1 cellular context compared by ENCODE assay signal in genomic region chr19:5977785-5978605, GRCh38.
TF ChIP-seq lines count a peak whose summit lies in the region.

RANBP3 (minus strand) TSS chr19:5978140; CDS start chr19:5978082, 58 bp downstream.

TF ChIP-seq in K562, 482 proteins besides CTCF, POLR2A, EP300 and RAD21 (continued from another document and continues in another):
- TF ChIP-seq E2F4 (CRISPR knock-in tag; IDR thresholded peaks at IDR 0.05; ENCODE audit: low read depth) (peak; percentile 95), KDM2B (CRISPR knock-in tag; IDR thresholded peaks at IDR 0.05) (no peak), NELFE (IDR thresholded peaks at IDR 0.05; ENCODE audit: insufficient read depth, insufficient read length) (no peak), FIP1L1 (IDR thresholded peaks at IDR 0.05; ENCODE audit: low read depth, low read length, poor library complexity, severe bottlenecking) (peak; percentile 89), EWSR1 (IDR thresholded peaks at IDR 0.05; ENCODE audit: borderline replicate concordance, low read depth, partially characterized antibody) (no peak), MYBL2 (IDR thresholded peaks at IDR 0.05; ENCODE audit: low read depth) (no peak), MYBL2 (CRISPR knock-in tag; IDR thresholded peaks at IDR 0.05; ENCODE audit: borderline replicate concordance) (no peak), HCFC1 (IDR thresholded peaks at IDR 0.05; ENCODE audit: low read depth, low read length) (0 out of 2 replicates have a peak, but pooled peaks have one; percentile 31), GTF2B (IDR thresholded peaks at IDR 0.05; ENCODE audit: extremely low read depth, insufficient read length) (no peak), STAT6 (CRISPR knock-in tag; IDR thresholded peaks at IDR 0.05) (0 out of 2 replicates have a peak, but pooled peaks have one; percentile 80), ZNF12 (CRISPR knock-in tag; IDR thresholded peaks at IDR 0.05) (peak; percentile 71), CREB3 (tag; conservative IDR thresholded peaks at IDR 0.05; ENCODE audit: low read depth) (no peak), NUFIP1 (IDR thresholded peaks at IDR 0.05; ENCODE audit: partially characterized antibody) (no peak), ASH1L (IDR thresholded peaks at IDR 0.05; ENCODE audit: borderline replicate concordance, low read depth, partially characterized antibody) (no peak), RNF2 (IDR thresholded peaks at IDR 0.05) (peak; percentile 77; the same call in 1 of the 2 replicates), TAF9B (IDR thresholded peaks at IDR 0.05; ENCODE audit: partially characterized antibody) (peak; percentile 99), ZNF431 (CRISPR knock-in tag; IDR thresholded peaks at IDR 0.05) (peak; percentile 91), MCM2 (IDR thresholded peaks at IDR 0.05; ENCODE audit: low read depth) (no peak), RREB1 (CRISPR knock-in tag; IDR thresholded peaks at IDR 0.05) (peak; percentile 56; the same call in 1 of the 2 replicates), NFRKB (IDR thresholded peaks at IDR 0.05; ENCODE audit: low read depth) (0 out of 2 replicates have a peak, but pooled peaks have one; percentile 44), ARID3A (IDR thresholded peaks at IDR 0.05; ENCODE audit: borderline replicate concordance, low read depth, low read length) (no peak), TEAD4 (IDR thresholded peaks at IDR 0.05; ENCODE audit: low read length) (peak; percentile 52; the same call in 1 of the 2 replicates), TEAD4 (CRISPR knock-in tag; IDR thresholded peaks at IDR 0.05; ENCODE audit: borderline replicate concordance) (peak; percentile 97; the same call in 1 of the 2 replicates), PYGO2 (tag; IDR thresholded peaks at IDR 0.05) (no peak), RBFOX2 (IDR thresholded peaks at IDR 0.05; ENCODE audit: low read depth, low read length) (peak; percentile 89), ERF (CRISPR knock-in tag; IDR thresholded peaks at IDR 0.05) (0 out of 2 replicates have a peak, but pooled peaks have one; percentile 85), GTF2F1 (IDR thresholded peaks at IDR 0.05; ENCODE audit: low read depth, low read length) (0 out of 2 replicates have a peak, but pooled peaks have one; percentile 9), ZNF263 (CRISPR knock-in tag; IDR thresholded peaks at IDR 0.05; ENCODE audit: borderline replicate concordance) (peak; percentile 90), TCF7L2 (IDR thresholded peaks at IDR 0.05; ENCODE audit: low read depth, low read length) (no peak), ZNF324 (CRISPR knock-in tag; IDR thresholded peaks at IDR 0.05) (peak; percentile 20; the same call in 1 of the 2 replicates), PML (IDR thresholded peaks at IDR 0.05; ENCODE audit: low read length) (no peak), POLR2H (tag; IDR thresholded peaks at IDR 0.05; ENCODE audit: low read depth) (peak; percentile 40; the same call in 1 of the 2 replicates), DEAF1 (CRISPR knock-in tag; IDR thresholded peaks at IDR 0.05) (no peak), ZKSCAN8 (CRISPR knock-in tag; IDR thresholded peaks at IDR 0.05) (no peak), MTA3 (IDR thresholded peaks at IDR 0.05; ENCODE audit: borderline replicate concordance) (peak; percentile 8; the same call in 1 of the 2 replicates), ZNF239 (CRISPR knock-in tag; IDR thresholded peaks at IDR 0.05) (no peak), ATF2 (CRISPR knock-in tag; IDR thresholded peaks at IDR 0.05) (0 out of 2 replicates have a peak, but pooled peaks have one; percentile 49), MBD2 (IDR thresholded peaks at IDR 0.05; ENCODE audit: borderline replicate concordance, low read depth) (peak; percentile 43; the same call in 1 of the 2 replicates), ZNF143 (CRISPR knock-in tag; IDR thresholded peaks at IDR 0.05) (peak; percentile 74), TRIM28 (IDR thresholded peaks at IDR 0.05) (no peak), SPI1 (IDR thresholded peaks at IDR 0.05; ENCODE audit: borderline replicate concordance, low read depth, low read length) (no peak), TRIM24 (IDR thresholded peaks at IDR 0.05) (no peak), ZNF830 (CRISPR knock-in tag; IDR thresholded peaks at IDR 0.05) (no peak), NR2C2 (CRISPR knock-in tag; IDR thresholded peaks at IDR 0.05) (peak; percentile 43; the same call in 1 of the 2 replicates), NR2C2 (tag; IDR thresholded peaks at IDR 0.05) (no peak), STAT5B (CRISPR knock-in tag; IDR thresholded peaks at IDR 0.05) (no peak), GTF2E2 (tag; IDR thresholded peaks at IDR 0.05) (peak; percentile 46; the same call in 1 of the 2 replicates), SMARCB1 (IDR thresholded peaks at IDR 0.05; ENCODE audit: insufficient read length, low read depth) (no peak), ZC3H8 (IDR thresholded peaks at IDR 0.05) (no peak), FOXK1 (CRISPR knock-in tag; IDR thresholded peaks at IDR 0.05; ENCODE audit: borderline replicate concordance) (no peak), LCOR (CRISPR knock-in tag; IDR thresholded peaks at IDR 0.05) (peak; percentile 84)
